Comparison of ENCODE assay signal across 1 cellular context in the genomic region with DNA sequence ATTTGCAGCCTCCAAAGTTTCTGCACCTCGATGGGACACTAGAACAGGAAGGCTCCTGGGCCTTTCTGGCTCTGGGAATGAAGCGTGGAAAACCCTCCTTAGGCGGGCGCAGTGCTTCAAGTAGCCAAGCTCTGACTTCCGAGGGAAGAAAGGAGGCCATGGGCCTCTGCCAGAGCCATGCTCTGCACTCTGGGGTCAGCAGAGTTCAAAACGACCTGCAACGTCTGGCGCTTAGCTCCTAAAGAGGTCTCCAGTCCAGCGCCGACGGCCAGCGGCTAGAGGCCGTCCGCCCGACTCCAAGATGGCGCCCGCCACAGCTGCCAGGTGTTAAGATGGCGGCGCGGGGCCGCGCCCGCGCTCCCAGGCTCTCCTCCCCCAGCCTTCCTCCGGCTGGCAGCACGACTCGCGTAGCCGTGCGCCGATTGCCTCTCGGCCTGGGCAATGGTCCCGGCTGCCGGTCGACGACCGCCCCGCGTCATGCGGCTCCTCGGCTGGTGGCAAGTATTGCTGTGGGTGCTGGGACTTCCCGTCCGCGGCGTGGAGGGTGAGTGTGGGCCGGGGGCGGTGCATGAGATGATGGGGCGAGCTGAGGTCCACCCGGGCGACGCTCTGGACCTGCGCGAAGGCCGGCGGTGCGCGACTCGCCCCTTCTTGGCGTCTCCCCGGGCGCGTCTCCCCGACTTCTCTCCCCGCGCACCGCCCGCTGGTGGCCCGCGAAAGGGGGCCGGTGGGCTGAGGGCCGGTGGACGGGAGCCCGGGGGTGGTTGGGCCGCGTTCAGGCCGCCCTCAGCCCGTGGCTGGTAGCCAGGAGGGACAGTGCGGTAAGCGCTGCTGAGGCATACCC.
A peak's percentile ranks its signal among the peaks of the same experiment; 100 is the strongest.
TF ChIP-seq lines count a peak whose summit lies in the region.

A gene with protein sequence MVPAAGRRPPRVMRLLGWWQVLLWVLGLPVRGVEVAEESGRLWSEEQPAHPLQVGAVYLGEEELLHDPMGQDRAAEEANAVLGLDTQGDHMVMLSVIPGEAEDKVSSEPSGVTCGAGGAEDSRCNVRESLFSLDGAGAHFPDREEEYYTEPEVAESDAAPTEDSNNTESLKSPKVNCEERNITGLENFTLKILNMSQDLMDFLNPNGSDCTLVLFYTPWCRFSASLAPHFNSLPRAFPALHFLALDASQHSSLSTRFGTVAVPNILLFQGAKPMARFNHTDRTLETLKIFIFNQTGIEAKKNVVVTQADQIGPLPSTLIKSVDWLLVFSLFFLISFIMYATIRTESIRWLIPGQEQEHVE (plus strand): TSS at position 385 of the 844 bp plus-strand sequence. CDS start 57 bp downstream, at position 442.

TF ChIP-seq in GM12878, 131 proteins besides CTCF, POLR2A, EP300 and RAD21 (continued from another document):
- TF ChIP-seq, protein P1, sequence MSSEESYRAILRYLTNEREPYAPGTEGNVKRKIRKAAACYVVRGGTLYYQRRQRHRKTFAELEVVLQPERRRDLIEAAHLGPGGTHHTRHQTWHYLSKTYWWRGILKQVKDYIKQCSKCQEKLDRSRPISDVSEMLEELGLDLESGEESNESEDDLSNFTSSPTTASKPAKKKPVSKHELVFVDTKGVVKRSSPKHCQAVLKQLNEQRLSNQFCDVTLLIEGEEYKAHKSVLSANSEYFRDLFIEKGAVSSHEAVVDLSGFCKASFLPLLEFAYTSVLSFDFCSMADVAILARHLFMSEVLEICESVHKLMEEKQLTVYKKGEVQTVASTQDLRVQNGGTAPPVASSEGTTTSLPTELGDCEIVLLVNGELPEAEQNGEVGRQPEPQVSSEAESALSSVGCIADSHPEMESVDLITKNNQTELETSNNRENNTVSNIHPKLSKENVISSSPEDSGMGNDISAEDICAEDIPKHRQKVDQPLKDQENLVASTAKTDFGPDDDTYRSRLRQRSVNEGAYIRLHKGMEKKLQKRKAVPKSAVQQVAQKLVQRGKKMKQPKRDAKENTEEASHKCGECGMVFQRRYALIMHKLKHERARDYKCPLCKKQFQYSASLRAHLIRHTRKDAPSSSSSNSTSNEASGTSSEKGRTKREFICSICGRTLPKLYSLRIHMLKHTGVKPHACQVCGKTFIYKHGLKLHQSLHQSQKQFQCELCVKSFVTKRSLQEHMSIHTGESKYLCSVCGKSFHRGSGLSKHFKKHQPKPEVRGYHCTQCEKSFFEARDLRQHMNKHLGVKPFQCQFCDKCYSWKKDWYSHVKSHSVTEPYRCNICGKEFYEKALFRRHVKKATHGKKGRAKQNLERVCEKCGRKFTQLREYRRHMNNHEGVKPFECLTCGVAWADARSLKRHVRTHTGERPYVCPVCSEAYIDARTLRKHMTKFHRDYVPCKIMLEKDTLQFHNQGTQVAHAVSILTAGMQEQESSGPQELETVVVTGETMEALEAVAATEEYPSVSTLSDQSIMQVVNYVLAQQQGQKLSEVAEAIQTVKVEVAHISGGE (CRISPR knock-in tag; IDR thresholded peaks at IDR 0.05) = no peak
- TF ChIP-seq GATAD2B (conservative IDR thresholded peaks at IDR 0.05; ENCODE audit: low read depth) (peak; percentile 80; the same call in 1 of the 2 replicates), LARP7 (IDR thresholded peaks at IDR 0.05) (peak; percentile 81; the same call in 1 of the 2 replicates), NFIC (IDR thresholded peaks at IDR 0.05; ENCODE audit: low read depth, low read length) (no peak), ZBED1 (IDR thresholded peaks at IDR 0.05; ENCODE audit: borderline replicate concordance) (peak; percentile 6; the same call in 1 of the 2 replicates), ZNF207 (IDR thresholded peaks at IDR 0.05; ENCODE audit: borderline replicate concordance) (0 out of 2 replicates have a peak, but pooled peaks have one; percentile 81)
- TF ChIP-seq, protein P2, sequence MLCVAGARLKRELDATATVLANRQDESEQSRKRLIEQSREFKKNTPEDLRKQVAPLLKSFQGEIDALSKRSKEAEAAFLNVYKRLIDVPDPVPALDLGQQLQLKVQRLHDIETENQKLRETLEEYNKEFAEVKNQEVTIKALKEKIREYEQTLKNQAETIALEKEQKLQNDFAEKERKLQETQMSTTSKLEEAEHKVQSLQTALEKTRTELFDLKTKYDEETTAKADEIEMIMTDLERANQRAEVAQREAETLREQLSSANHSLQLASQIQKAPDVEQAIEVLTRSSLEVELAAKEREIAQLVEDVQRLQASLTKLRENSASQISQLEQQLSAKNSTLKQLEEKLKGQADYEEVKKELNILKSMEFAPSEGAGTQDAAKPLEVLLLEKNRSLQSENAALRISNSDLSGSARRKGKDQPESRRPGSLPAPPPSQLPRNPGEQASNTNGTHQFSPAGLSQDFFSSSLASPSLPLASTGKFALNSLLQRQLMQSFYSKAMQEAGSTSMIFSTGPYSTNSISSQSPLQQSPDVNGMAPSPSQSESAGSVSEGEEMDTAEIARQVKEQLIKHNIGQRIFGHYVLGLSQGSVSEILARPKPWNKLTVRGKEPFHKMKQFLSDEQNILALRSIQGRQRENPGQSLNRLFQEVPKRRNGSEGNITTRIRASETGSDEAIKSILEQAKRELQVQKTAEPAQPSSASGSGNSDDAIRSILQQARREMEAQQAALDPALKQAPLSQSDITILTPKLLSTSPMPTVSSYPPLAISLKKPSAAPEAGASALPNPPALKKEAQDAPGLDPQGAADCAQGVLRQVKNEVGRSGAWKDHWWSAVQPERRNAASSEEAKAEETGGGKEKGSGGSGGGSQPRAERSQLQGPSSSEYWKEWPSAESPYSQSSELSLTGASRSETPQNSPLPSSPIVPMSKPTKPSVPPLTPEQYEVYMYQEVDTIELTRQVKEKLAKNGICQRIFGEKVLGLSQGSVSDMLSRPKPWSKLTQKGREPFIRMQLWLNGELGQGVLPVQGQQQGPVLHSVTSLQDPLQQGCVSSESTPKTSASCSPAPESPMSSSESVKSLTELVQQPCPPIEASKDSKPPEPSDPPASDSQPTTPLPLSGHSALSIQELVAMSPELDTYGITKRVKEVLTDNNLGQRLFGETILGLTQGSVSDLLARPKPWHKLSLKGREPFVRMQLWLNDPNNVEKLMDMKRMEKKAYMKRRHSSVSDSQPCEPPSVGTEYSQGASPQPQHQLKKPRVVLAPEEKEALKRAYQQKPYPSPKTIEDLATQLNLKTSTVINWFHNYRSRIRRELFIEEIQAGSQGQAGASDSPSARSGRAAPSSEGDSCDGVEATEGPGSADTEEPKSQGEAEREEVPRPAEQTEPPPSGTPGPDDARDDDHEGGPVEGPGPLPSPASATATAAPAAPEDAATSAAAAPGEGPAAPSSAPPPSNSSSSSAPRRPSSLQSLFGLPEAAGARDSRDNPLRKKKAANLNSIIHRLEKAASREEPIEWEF (IDR thresholded peaks at IDR 0.05; ENCODE audit: insufficient replicate concordance, low read depth, low read length) = no peak
- TF ChIP-seq, protein P3, sequence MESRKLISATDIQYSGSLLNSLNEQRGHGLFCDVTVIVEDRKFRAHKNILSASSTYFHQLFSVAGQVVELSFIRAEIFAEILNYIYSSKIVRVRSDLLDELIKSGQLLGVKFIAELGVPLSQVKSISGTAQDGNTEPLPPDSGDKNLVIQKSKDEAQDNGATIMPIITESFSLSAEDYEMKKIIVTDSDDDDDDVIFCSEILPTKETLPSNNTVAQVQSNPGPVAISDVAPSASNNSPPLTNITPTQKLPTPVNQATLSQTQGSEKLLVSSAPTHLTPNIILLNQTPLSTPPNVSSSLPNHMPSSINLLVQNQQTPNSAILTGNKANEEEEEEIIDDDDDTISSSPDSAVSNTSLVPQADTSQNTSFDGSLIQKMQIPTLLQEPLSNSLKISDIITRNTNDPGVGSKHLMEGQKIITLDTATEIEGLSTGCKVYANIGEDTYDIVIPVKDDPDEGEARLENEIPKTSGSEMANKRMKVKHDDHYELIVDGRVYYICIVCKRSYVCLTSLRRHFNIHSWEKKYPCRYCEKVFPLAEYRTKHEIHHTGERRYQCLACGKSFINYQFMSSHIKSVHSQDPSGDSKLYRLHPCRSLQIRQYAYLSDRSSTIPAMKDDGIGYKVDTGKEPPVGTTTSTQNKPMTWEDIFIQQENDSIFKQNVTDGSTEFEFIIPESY (IDR thresholded peaks at IDR 0.05) = no peak
- TF ChIP-seq, protein P4, sequence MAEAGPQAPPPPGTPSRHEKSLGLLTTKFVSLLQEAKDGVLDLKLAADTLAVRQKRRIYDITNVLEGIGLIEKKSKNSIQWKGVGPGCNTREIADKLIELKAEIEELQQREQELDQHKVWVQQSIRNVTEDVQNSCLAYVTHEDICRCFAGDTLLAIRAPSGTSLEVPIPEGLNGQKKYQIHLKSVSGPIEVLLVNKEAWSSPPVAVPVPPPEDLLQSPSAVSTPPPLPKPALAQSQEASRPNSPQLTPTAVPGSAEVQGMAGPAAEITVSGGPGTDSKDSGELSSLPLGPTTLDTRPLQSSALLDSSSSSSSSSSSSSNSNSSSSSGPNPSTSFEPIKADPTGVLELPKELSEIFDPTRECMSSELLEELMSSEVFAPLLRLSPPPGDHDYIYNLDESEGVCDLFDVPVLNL (IDR thresholded peaks at IDR 0.05; ENCODE audit: low read depth, low read length) = 0 out of 2 replicates have a peak, but pooled peaks have one; percentile 24
- TF ChIP-seq, protein P5, sequence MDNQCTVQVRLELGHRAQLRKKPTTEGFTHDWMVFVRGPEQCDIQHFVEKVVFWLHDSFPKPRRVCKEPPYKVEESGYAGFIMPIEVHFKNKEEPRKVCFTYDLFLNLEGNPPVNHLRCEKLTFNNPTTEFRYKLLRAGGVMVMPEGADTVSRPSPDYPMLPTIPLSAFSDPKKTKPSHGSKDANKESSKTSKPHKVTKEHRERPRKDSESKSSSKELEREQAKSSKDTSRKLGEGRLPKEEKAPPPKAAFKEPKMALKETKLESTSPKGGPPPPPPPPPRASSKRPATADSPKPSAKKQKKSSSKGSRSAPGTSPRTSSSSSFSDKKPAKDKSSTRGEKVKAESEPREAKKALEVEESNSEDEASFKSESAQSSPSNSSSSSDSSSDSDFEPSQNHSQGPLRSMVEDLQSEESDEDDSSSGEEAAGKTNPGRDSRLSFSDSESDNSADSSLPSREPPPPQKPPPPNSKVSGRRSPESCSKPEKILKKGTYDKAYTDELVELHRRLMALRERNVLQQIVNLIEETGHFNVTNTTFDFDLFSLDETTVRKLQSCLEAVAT (IDR thresholded peaks at IDR 0.05) = peak; percentile 98
- TF ChIP-seq, protein P6, sequence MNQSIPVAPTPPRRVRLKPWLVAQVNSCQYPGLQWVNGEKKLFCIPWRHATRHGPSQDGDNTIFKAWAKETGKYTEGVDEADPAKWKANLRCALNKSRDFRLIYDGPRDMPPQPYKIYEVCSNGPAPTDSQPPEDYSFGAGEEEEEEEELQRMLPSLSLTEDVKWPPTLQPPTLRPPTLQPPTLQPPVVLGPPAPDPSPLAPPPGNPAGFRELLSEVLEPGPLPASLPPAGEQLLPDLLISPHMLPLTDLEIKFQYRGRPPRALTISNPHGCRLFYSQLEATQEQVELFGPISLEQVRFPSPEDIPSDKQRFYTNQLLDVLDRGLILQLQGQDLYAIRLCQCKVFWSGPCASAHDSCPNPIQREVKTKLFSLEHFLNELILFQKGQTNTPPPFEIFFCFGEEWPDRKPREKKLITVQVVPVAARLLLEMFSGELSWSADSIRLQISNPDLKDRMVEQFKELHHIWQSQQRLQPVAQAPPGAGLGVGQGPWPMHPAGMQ (IDR thresholded peaks at IDR 0.05; ENCODE audit: borderline replicate concordance) = no peak
- TF ChIP-seq, protein P7, sequence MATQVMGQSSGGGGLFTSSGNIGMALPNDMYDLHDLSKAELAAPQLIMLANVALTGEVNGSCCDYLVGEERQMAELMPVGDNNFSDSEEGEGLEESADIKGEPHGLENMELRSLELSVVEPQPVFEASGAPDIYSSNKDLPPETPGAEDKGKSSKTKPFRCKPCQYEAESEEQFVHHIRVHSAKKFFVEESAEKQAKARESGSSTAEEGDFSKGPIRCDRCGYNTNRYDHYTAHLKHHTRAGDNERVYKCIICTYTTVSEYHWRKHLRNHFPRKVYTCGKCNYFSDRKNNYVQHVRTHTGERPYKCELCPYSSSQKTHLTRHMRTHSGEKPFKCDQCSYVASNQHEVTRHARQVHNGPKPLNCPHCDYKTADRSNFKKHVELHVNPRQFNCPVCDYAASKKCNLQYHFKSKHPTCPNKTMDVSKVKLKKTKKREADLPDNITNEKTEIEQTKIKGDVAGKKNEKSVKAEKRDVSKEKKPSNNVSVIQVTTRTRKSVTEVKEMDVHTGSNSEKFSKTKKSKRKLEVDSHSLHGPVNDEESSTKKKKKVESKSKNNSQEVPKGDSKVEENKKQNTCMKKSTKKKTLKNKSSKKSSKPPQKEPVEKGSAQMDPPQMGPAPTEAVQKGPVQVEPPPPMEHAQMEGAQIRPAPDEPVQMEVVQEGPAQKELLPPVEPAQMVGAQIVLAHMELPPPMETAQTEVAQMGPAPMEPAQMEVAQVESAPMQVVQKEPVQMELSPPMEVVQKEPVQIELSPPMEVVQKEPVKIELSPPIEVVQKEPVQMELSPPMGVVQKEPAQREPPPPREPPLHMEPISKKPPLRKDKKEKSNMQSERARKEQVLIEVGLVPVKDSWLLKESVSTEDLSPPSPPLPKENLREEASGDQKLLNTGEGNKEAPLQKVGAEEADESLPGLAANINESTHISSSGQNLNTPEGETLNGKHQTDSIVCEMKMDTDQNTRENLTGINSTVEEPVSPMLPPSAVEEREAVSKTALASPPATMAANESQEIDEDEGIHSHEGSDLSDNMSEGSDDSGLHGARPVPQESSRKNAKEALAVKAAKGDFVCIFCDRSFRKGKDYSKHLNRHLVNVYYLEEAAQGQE (IDR thresholded peaks at IDR 0.05; ENCODE audit: low read depth, low read length) = peak; percentile 23; the same call in 1 of the 2 replicates
